19 cellular contexts compared by ENCODE assay signal in genomic region chr5:26761040-26761439, GRCh38.
DNase-seq lines count a peak whose midpoint lies in the region; FAIRE-seq and TF ChIP-seq lines count a peak whose summit lies in the region.
"Had no signal": no experiment of that assay in that cellular context is flagged by ENCODE, and none has a peak within 500 bp of the region (broad histone marks: within the 10 kb centered on the region; RNA-seq: fewer than 3 reads in every experiment).

No MANE protein-coding gene starts in this region.

- TF ChIP-seq CTCF in glutamatergic neuron (IDR thresholded peaks at IDR 0.05; ENCODE audit: partially characterized antibody, unreplicated experiment) (no peak), GM10266 (IDR thresholded peaks at IDR 0.05; ENCODE audit: control insufficient read depth, insufficient read depth, low read depth, missing control alignments) (no peak), osteocyte (IDR thresholded peaks at IDR 0.05) (no peak)

- peak overlapping the region; percentile 92 for H3K27ac Mint-ChIP-seq in glutamatergic neuron (ENCODE audit: unreplicated experiment)
- no peak overlapping the region for H3K27ac Mint-ChIP-seq in osteocyte (ENCODE audit: unreplicated experiment)
- H3K27ac Mint-ChIP-seq: activated CD8-positive, alpha-beta T cell treated with anti-CD3 and anti-CD28 coated beads, Interleukin-2, amount 10 ng/mL, durations not matched to agents 7 days and 5 days; activated T-helper 1 cell treated with anti-CD3 and anti-CD28 coated beads, Interleukin-12 subunit alpha, Interleukin-12 subunit beta, Interleukin-2, Interleukin-4 antibody, amounts not matched to agents 30 ng/mL and 10 ng/mL and 1 ng/mL, durations not matched to agents 14 hours and 24 hours and 36 hours; naive B cell; T-cell had no signal

- peak; percentile 30 to 58 for DNase-seq in HAP-1 (ENCODE audit: low spot score in 2 of 2)
- peak; percentile 92 for DNase-seq in NCI-H2029 (lab: John Stamatoyannopoulos, UW)
- DNase-seq in NCI-H524 treated with DMSO at 0.1 percent for 48 hours (lab: John Stamatoyannopoulos, UW): peak; percentile 64
- DNase-seq in glutamatergic neuron: peak; percentile 55
- DNase-seq in GM10266 (ENCODE audit: extremely low spot score): no peak
- DNase-seq in osteocyte (ENCODE audit: extremely low spot score, unreplicated experiment): no peak
- no peak for DNase-seq in superior temporal gyrus (ENCODE audit: extremely low spot score)
- no peak for DNase-seq in RCC 7860 (ENCODE audit: low spot score)
- DNase-seq: activated CD8-positive, alpha-beta T cell treated with anti-CD3 and anti-CD28 coated beads, Interleukin-2, amount 10 ng/mL, durations not matched to agents 7 days and 5 days; naive B cell; NCI-H526; psoas muscle; T-cell; thyroid gland had no signal

- H3K9me3 ChIP-seq in HAP-1: no peaks in the 10 kb centered on the region
- H3K9me3 ChIP-seq: psoas muscle, thyroid gland had no signal

- H3K36me3 ChIP-seq in HAP-1 (replicated peaks): no peaks in the 10 kb centered on the region
- H3K36me3 ChIP-seq: cardiac muscle cell, thyroid gland had no signal

- no peak overlapping the region for H3K4me3 ChIP-seq in HAP-1
- H3K4me3 ChIP-seq: cardiac muscle cell, GM12878, psoas muscle, thyroid gland had no signal

- in situ Hi-C loops in HAP-1 (cut with MboI; ENCODE audit: low sequenced_read_pairs): no loop called here

- no peaks in the 10 kb centered on the region for H3K27me3 ChIP-seq in HAP-1 (ENCODE audit: low read depth)
- H3K27me3 ChIP-seq: cardiac muscle cell, thyroid gland had no signal

- FAIRE-seq in RCC 7860 (lab: Jason Lieb, UNC): no peak
- FAIRE-seq: G401.6, GM12878, islet of Langerhans had no signal

- no peaks in the 10 kb centered on the region for H3K36me3 Mint-ChIP-seq in glutamatergic neuron (ENCODE audit: unreplicated experiment)
- H3K36me3 Mint-ChIP-seq in osteocyte (ENCODE audit: unreplicated experiment): no peaks in the 10 kb centered on the region
- H3K36me3 Mint-ChIP-seq: naive B cell, T-cell had no signal

- H3K4me3 Mint-ChIP-seq in glutamatergic neuron (ENCODE audit: unreplicated experiment): peak overlapping the region; percentile 2
- no peak overlapping the region for H3K4me3 Mint-ChIP-seq in osteocyte (ENCODE audit: unreplicated experiment)
- H3K4me3 Mint-ChIP-seq: activated CD8-positive, alpha-beta T cell treated with anti-CD3 and anti-CD28 coated beads, Interleukin-2, amount 10 ng/mL, durations not matched to agents 7 days and 5 days; activated T-helper 1 cell treated with anti-CD3 and anti-CD28 coated beads, Interleukin-12 subunit alpha, Interleukin-12 subunit beta, Interleukin-2, Interleukin-4 antibody, amounts not matched to agents 30 ng/mL and 10 ng/mL and 1 ng/mL, durations not matched to agents 14 hours and 24 hours and 36 hours; naive B cell; T-cell had no signal

- H3K4me1 Mint-ChIP-seq in glutamatergic neuron (ENCODE audit: low read depth, unreplicated experiment) (peaks cover 24% of the 10 kb centered on the region), osteocyte (ENCODE audit: unreplicated experiment) (no peaks in the 10 kb centered on the region)
- H3K4me1 Mint-ChIP-seq: naive B cell, T-cell had no signal

- H3K4me1 ChIP-seq in HAP-1: peaks cover 6% of the 10 kb centered on the region
- H3K4me1 ChIP-seq: psoas muscle, thyroid gland had no signal

- H3K9me3 Mint-ChIP-seq in glutamatergic neuron (ENCODE audit: unreplicated experiment) (no peaks in the 10 kb centered on the region), osteocyte (ENCODE audit: unreplicated experiment) (no peaks in the 10 kb centered on the region)

- H3K27me3 Mint-ChIP-seq in glutamatergic neuron (ENCODE audit: unreplicated experiment) (no peaks in the 10 kb centered on the region), osteocyte (ENCODE audit: unreplicated experiment) (no peaks in the 10 kb centered on the region)
- H3K27me3 Mint-ChIP-seq: naive B cell, T-cell had no signal

Comparison
In these comparisons a context has a peak if more than half of its experiments do, and no peak if none do; other contexts are left out.
1. DNase-seq: peak in HAP-1 (2 of 2), NCI-H2029 (single experiment), NCI-H524 treated with DMSO at 0.1 percent for 48 hours (single experiment) and glutamatergic neuron (single experiment); none in GM10266 (single experiment), osteocyte (single experiment), superior temporal gyrus (single experiment) and RCC 7860 (single experiment).